Comparison of ENCODE assay signal across 14 cellular contexts in the genomic region with DNA sequence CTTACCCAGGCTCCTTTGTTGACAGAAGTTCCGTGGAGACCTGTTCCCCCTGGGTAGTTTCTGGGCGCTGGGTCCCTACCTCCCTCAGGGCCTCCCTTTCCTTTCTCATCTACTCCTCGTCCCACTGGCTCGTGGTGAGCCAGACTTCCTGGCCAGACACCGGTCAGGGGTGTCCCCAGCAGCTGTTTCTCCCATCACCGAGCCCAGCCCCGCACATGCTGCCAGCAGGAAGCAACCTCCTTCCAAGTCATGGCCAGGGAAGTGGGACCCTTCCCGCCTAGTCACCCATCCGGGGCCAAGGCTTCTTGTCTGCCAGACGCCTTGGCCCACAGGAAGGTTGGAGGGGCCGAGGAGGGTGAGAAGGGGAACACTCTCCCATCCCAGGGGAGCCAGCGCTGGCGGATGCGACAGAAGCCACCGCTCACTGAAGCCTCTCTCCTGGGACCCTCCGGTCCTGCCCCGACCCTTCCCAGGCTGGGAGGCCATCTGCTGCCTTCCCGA. TPM values are rescaled to one million over a fixed set of nuclear protein-coding genes. Genes with fewer than 3 reads are reported as not detected.
A peak's percentile ranks its signal among the peaks of the same experiment; 100 is the strongest.
DNase-seq lines count a peak whose midpoint lies in the region; ATAC-seq and TF ChIP-seq lines count a peak whose summit lies in the region.
"Had no signal": no experiment of that assay in that cellular context is flagged by ENCODE, and none has a peak within 500 bp of the region (broad histone marks: within the 10 kb centered on the region; RNA-seq: fewer than 3 reads in every experiment).

No MANE protein-coding gene starts in this region.

- peaks cover 17 to 60% (median 49%) of the 10 kb centered on the region in 4 donors for H3K4me1 ChIP-seq in liver (ENCODE audit: control insufficient read depth in 4 of 4, insufficient read depth in 4 of 4, low read length in 3 of 4)
- peaks cover 0 to 37% (median 16%) of the 10 kb centered on the region in 4 donors for H3K4me1 ChIP-seq in right lobe of liver
- peaks cover 23 to 34% of the 10 kb centered on the region in 2 donors for H3K4me1 ChIP-seq in esophagus (ENCODE audit: control insufficient read depth in 2 of 2, insufficient read depth in 2 of 2, low read length in 1 of 2)
- H3K4me1 ChIP-seq in mucosa of descending colon (ENCODE audit: low read depth): peaks cover 55% of the 10 kb centered on the region
- H3K4me1 ChIP-seq: foreskin keratinocyte had no signal

- no peak overlapping the region for H3K4me3 Mint-ChIP-seq in osteocyte (ENCODE audit: unreplicated experiment)
- H3K4me3 Mint-ChIP-seq in effector memory CD8-positive, alpha-beta T cell: no peak overlapping the region
- H3K4me3 Mint-ChIP-seq: activated CD4-positive, alpha-beta memory T cell treated with anti-CD3 and anti-CD28 coated beads, Interleukin-2, amount 10 ng/mL, durations not matched to agents 7 days and 5 days had no signal

- H3K27me3 ChIP-seq in liver (ENCODE audit: control insufficient read depth in 4 of 4, insufficient read depth in 4 of 4, low read length in 3 of 4): no peaks in the 10 kb centered on the region
- no peaks in the 10 kb centered on the region for H3K27me3 ChIP-seq in right lobe of liver
- H3K27me3 ChIP-seq in esophagus (ENCODE audit: control insufficient read depth in 1 of 2, insufficient read depth in 2 of 2, low read length in 2 of 2): no peaks in the 10 kb centered on the region
- H3K27me3 ChIP-seq: foreskin keratinocyte, SJSA1 had no signal

- no peak for TF ChIP-seq RAD21 in liver (IDR thresholded peaks at IDR 0.05)

- H3K27me3 Mint-ChIP-seq in osteocyte (ENCODE audit: unreplicated experiment): no peaks in the 10 kb centered on the region
- no peaks in the 10 kb centered on the region for H3K27me3 Mint-ChIP-seq in effector memory CD8-positive, alpha-beta T cell
- H3K27me3 Mint-ChIP-seq: activated CD4-positive, alpha-beta memory T cell treated with anti-CD3 and anti-CD28 coated beads, Interleukin-2, amount 10 ng/mL, durations not matched to agents 7 days and 5 days; IgD-negative memory B cell had no signal

- TF ChIP-seq POLR2A in right lobe of liver (IDR thresholded peaks at IDR 0.05): no peak

- H3K4me3 ChIP-seq in liver (ENCODE audit: low read depth in 1 of 3, low read length in 3 of 3) (no peak overlapping the region), right lobe of liver (no peak overlapping the region), esophagus (ENCODE audit: low read depth in 1 of 2, low read length in 2 of 2) (no peak overlapping the region), mucosa of descending colon (no peak overlapping the region)
- H3K4me3 ChIP-seq: SJSA1 had no signal

- ATAC-seq in right lobe of liver (no peak), GM21390 (IDR thresholded peaks at IDR 0.05; ENCODE audit: unreplicated experiment) (no peak), mucosa of descending colon (no peak)
- no peak for ATAC-seq in effector memory CD8-positive, alpha-beta T cell (replicated peaks)
- ATAC-seq: foreskin keratinocyte had no signal

- H3K27ac ChIP-seq in liver (ENCODE audit: low read depth in 1 of 2, low read length in 2 of 2) (no peak overlapping the region), right lobe of liver (no peak overlapping the region), esophagus (ENCODE audit: low read depth in 2 of 2, low read length in 1 of 2) (peak overlapping the region; percentile 46 to 84)
- H3K27ac ChIP-seq: foreskin keratinocyte, SJSA1 had no signal

- intact Hi-C loops in right lobe of liver (cut with DNase I) (loop anchor here (10.0 kb wide), 1 partner anchor 53 kb away; no protein-coding TSS in a partner anchor), mucosa of descending colon (cut with DNase I, micrococcal nuclease) (no loop called here)

- no peak for TF ChIP-seq CTCF in liver (IDR thresholded peaks at IDR 0.05; ENCODE audit: low read depth, low read length, missing input control)
- TF ChIP-seq CTCF in right lobe of liver (IDR thresholded peaks at IDR 0.05): no peak
- no peak for TF ChIP-seq CTCF in osteocyte (IDR thresholded peaks at IDR 0.05)
- TF ChIP-seq CTCF in mucosa of descending colon (IDR thresholded peaks at IDR 0.05): no peak

- H3K9me3 Mint-ChIP-seq in osteocyte (ENCODE audit: unreplicated experiment): no peaks in the 10 kb centered on the region
- H3K9me3 Mint-ChIP-seq in effector memory CD8-positive, alpha-beta T cell: no peaks in the 10 kb centered on the region
- H3K9me3 Mint-ChIP-seq: activated CD4-positive, alpha-beta memory T cell treated with anti-CD3 and anti-CD28 coated beads, Interleukin-2, amount 10 ng/mL, durations not matched to agents 7 days and 5 days; IgD-negative memory B cell had no signal

- WGBS in liver: 68% methylated on average over 18 of the region's 18 CpGs
- 57% methylated on average over 17 of the region's 18 CpGs for WGBS in right lobe of liver (ENCODE audit: insufficient coverage, low coverage, low lambda C conversion rate, missing lambda C conversion rate)
- 46 to 49% methylated on average over 17 to 18 of the region's 18 CpGs for WGBS in esophagus, 2 donors

- DNase-seq in right lobe of liver: no peak
- DNase-seq in osteocyte (ENCODE audit: extremely low spot score, unreplicated experiment): no peak
- DNase-seq in effector memory CD8-positive, alpha-beta T cell: no peak
- DNase-seq in activated CD4-positive, alpha-beta T cell treated with anti-CD3 and anti-CD28 coated beads, Interleukin-2, amount 50 U/mL, for 1 hour: no peak
- no peak for DNase-seq in mucosa of descending colon
- DNase-seq: activated CD4-positive, alpha-beta memory T cell treated with anti-CD3 and anti-CD28 coated beads, Interleukin-2, amount 10 ng/mL, durations not matched to agents 7 days and 5 days; foreskin keratinocyte; stimulated activated CD4-positive, alpha-beta T cell treated with anti-CD3 and anti-CD28 coated beads, Interleukin-1b, Interleukin-23, amount 100 ng/mL, for 48 hours had no signal

- H3K9ac ChIP-seq in liver (ENCODE audit: low read depth in 1 of 2, low read length in 2 of 2): no peak overlapping the region

- H3K36me3 ChIP-seq in liver (ENCODE audit: control insufficient read depth in 4 of 4, insufficient read depth in 3 of 4, low read depth in 1 of 4, low read length in 3 of 4): no peaks in the 10 kb centered on the region
- no peaks in the 10 kb centered on the region for H3K36me3 ChIP-seq in right lobe of liver
- no peaks in the 10 kb centered on the region for H3K36me3 ChIP-seq in esophagus (ENCODE audit: control insufficient read depth in 2 of 2, insufficient read depth in 2 of 2, low read length in 1 of 2)
- H3K36me3 ChIP-seq in mucosa of descending colon (ENCODE audit: low read depth): no peaks in the 10 kb centered on the region

- peaks cover 45% of the 10 kb centered on the region for H3K4me1 Mint-ChIP-seq in osteocyte (ENCODE audit: unreplicated experiment)
- peaks cover 43 to 51% of the 10 kb centered on the region in 2 donors for H3K4me1 Mint-ChIP-seq in effector memory CD8-positive, alpha-beta T cell (ENCODE audit: low read depth in 2 of 2)

- H3K36me3 Mint-ChIP-seq in osteocyte (ENCODE audit: unreplicated experiment): no peaks in the 10 kb centered on the region
- H3K36me3 Mint-ChIP-seq in effector memory CD8-positive, alpha-beta T cell (ENCODE audit: insufficient read depth): peaks cover 18% of the 10 kb centered on the region

- peak overlapping the region; percentile 52 for H3K27ac Mint-ChIP-seq in osteocyte (ENCODE audit: unreplicated experiment)
- H3K27ac Mint-ChIP-seq in effector memory CD8-positive, alpha-beta T cell: peak overlapping the region in 1 of 2 donors; percentile 70
- H3K27ac Mint-ChIP-seq: activated CD4-positive, alpha-beta memory T cell treated with anti-CD3 and anti-CD28 coated beads, Interleukin-2, amount 10 ng/mL, durations not matched to agents 7 days and 5 days had no signal

- no peaks in the 10 kb centered on the region for H3K9me3 ChIP-seq in liver (ENCODE audit: control insufficient read depth in 4 of 4, low read length in 3 of 4)
- H3K9me3 ChIP-seq in right lobe of liver: no peaks in the 10 kb centered on the region
- H3K9me3 ChIP-seq in esophagus (ENCODE audit: control insufficient read depth in 2 of 2, insufficient read depth in 1 of 2, low read depth in 1 of 2, low read length in 1 of 2): no peaks in the 10 kb centered on the region
- H3K9me3 ChIP-seq in mucosa of descending colon: no peaks in the 10 kb centered on the region
- H3K9me3 ChIP-seq: SJSA1 had no signal

TF ChIP-seq in liver, 16 proteins besides CTCF, POLR2A, EP300 and RAD21:
- TF ChIP-seq NR2F2 (IDR thresholded peaks at IDR 0.05) (peak; percentile 11), TAF1 (conservative IDR thresholded peaks at IDR 0.05) (no peak)

RNA-seq across cellular contexts. Expression of a gene that starts 5.7 kb away (rescaled TPM):
- total RNA-seq in liver: 1 to 10 TPM; 5.4 to 9.5 TPM
- 10 to 100 TPM in 1 of 2 donors, 1 to 10 TPM in 1; 6.0 to 16.6 TPM for polyA plus RNA-seq in liver
- 10 to 100 TPM; 11.4 to 16.6 (median 14.7) TPM for total RNA-seq in right lobe of liver
- polyA plus RNA-seq in esophagus: 10 to 100 TPM; 39.8 to 43.1 TPM
- 14.8 and 16.5 TPM in 2 replicates for total RNA-seq in osteocyte
- total RNA-seq in mucosa of descending colon: 100 to 1,000 TPM in 1 of 3 donors, 10 to 100 TPM in 2; 54.4 to 116 (median 76.5) TPM

RNA-seq across cellular contexts. Expression of a gene that starts 47.1 kb away (rescaled TPM):
- under 1 TPM in 1 of 2 donors, not detected in 1; 0.05 TPM for total RNA-seq in liver
- polyA plus RNA-seq in liver: not detected
- not detected for total RNA-seq in right lobe of liver
- 1 to 10 TPM in 1 of 2 donors, under 1 TPM in 1; 0.32 to 1.6 TPM for polyA plus RNA-seq in esophagus
- not detected in 2 replicates for total RNA-seq in osteocyte
- total RNA-seq in mucosa of descending colon: not detected
- total RNA-seq: activated CD4-positive, alpha-beta memory T cell treated with anti-CD3 and anti-CD28 coated beads, Interleukin-2, amount 10 ng/mL, durations not matched to agents 7 days and 5 days; aorta; SJSA1 had no signal
- polyA plus RNA-seq: aorta, IgD-negative memory B cell had no signal

Comparison
In these comparisons a context has a peak if more than half of its experiments do, and no peak if none do; other contexts are left out.
1. H3K27ac ChIP-seq: peak in esophagus (2 of 2); none in liver (0 of 2) and right lobe of liver (0 of 3).
2. intact Hi-C loops: an anchor here in right lobe of liver (10.0 kb wide); none called in mucosa of descending colon.